1 cellular context compared by ENCODE assay signal in the genomic region with DNA sequence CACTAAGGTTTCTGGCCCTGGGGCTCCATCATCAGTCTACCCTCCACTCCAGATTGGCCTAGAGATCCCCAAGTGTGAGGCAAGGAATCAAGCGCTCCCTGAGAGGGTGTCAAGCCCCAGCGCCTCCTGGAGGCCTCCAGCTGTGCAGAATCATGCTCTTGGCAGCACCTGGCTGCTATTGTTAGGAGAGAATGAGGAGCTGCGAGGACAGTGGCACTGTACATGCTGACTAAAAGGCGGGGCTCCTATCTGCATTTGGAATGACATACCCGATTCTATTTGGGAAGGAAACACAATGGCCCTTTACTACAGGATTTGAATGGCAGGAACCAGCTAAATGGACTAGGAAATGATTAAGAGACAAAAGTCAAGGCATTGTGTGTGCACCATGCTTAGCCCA.
TF ChIP-seq lines count a peak whose summit lies in the region.

No MANE protein-coding gene starts in this region.

TF ChIP-seq in GM23338, 12 proteins besides CTCF, POLR2A, EP300 and RAD21:
- TF ChIP-seq ZNF462 (CRISPR knock-in tag; IDR thresholded peaks at IDR 0.05) (no peak), POLR2AphosphoS5 (IDR thresholded peaks at IDR 0.05; ENCODE audit: low read depth) (no peak), STAT1 (IDR thresholded peaks at IDR 0.05; ENCODE audit: unreplicated experiment) (no peak), JUNB (IDR thresholded peaks at IDR 0.05; ENCODE audit: unreplicated experiment) (no peak), NANOG (IDR thresholded peaks at IDR 0.05; ENCODE audit: borderline replicate concordance) (no peak), CREB1 (CRISPR knock-in tag; IDR thresholded peaks at IDR 0.05; ENCODE audit: low read depth) (no peak), ZNF114 (CRISPR knock-in tag; IDR thresholded peaks at IDR 0.05) (no peak), EZH2phosphoT487 (IDR thresholded peaks at IDR 0.05; ENCODE audit: unreplicated experiment) (no peak), EZH2 (IDR thresholded peaks at IDR 0.05; ENCODE audit: low read depth, unreplicated experiment) (no peak), ZNF331 (CRISPR knock-in tag; IDR thresholded peaks at IDR 0.05; ENCODE audit: low read depth) (no peak)
- TF ChIP-seq, protein P1, sequence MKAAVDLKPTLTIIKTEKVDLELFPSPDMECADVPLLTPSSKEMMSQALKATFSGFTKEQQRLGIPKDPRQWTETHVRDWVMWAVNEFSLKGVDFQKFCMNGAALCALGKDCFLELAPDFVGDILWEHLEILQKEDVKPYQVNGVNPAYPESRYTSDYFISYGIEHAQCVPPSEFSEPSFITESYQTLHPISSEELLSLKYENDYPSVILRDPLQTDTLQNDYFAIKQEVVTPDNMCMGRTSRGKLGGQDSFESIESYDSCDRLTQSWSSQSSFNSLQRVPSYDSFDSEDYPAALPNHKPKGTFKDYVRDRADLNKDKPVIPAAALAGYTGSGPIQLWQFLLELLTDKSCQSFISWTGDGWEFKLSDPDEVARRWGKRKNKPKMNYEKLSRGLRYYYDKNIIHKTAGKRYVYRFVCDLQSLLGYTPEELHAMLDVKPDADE (IDR thresholded peaks at IDR 0.05) = no peak
- TF ChIP-seq, protein P2, sequence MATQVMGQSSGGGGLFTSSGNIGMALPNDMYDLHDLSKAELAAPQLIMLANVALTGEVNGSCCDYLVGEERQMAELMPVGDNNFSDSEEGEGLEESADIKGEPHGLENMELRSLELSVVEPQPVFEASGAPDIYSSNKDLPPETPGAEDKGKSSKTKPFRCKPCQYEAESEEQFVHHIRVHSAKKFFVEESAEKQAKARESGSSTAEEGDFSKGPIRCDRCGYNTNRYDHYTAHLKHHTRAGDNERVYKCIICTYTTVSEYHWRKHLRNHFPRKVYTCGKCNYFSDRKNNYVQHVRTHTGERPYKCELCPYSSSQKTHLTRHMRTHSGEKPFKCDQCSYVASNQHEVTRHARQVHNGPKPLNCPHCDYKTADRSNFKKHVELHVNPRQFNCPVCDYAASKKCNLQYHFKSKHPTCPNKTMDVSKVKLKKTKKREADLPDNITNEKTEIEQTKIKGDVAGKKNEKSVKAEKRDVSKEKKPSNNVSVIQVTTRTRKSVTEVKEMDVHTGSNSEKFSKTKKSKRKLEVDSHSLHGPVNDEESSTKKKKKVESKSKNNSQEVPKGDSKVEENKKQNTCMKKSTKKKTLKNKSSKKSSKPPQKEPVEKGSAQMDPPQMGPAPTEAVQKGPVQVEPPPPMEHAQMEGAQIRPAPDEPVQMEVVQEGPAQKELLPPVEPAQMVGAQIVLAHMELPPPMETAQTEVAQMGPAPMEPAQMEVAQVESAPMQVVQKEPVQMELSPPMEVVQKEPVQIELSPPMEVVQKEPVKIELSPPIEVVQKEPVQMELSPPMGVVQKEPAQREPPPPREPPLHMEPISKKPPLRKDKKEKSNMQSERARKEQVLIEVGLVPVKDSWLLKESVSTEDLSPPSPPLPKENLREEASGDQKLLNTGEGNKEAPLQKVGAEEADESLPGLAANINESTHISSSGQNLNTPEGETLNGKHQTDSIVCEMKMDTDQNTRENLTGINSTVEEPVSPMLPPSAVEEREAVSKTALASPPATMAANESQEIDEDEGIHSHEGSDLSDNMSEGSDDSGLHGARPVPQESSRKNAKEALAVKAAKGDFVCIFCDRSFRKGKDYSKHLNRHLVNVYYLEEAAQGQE (IDR thresholded peaks at IDR 0.05; ENCODE audit: unreplicated experiment) = no peak
